11 cellular contexts compared by ENCODE assay signal in genomic region chr20:836188-836587, GRCh38. TPM values are rescaled to one million over a fixed set of nuclear protein-coding genes. Genes with fewer than 3 reads are reported as not detected.
DNase-seq lines count a peak whose midpoint lies in the region; ATAC-seq and TF ChIP-seq lines count a peak whose summit lies in the region.
"Had no signal": no experiment of that assay in that cellular context is flagged by ENCODE, and none has a peak within 500 bp of the region (broad histone marks: within the 10 kb centered on the region; RNA-seq: fewer than 3 reads in every experiment).

No MANE protein-coding gene starts in this region.

- H3K36me3 ChIP-seq in KMS-11 (ENCODE audit: insufficient read depth) (no peaks in the 10 kb centered on the region), gastrocnemius medialis (no peaks in the 10 kb centered on the region)

- H3K36me3 Mint-ChIP-seq in activated naive CD4-positive, alpha-beta T cell treated with anti-CD3 and anti-CD28 coated beads, Interleukin-2, amount 10 ng/mL, durations not matched to agents 7 days and 5 days, result peaks cover 26% of the 10 kb centered on the region
- H3K36me3 Mint-ChIP-seq in activated naive CD8-positive, alpha-beta T cell treated with anti-CD3 and anti-CD28 coated beads, Interleukin-2, amount 50 U/mL, for 24 hours (ENCODE audit: low read depth), result peaks cover 9% of the 10 kb centered on the region

- H3K9ac ChIP-seq in KMS-11, result no peak overlapping the region

- no peak overlapping the region for H3K27ac Mint-ChIP-seq in activated naive CD4-positive, alpha-beta T cell treated with anti-CD3 and anti-CD28 coated beads, Interleukin-2, amount 10 ng/mL, durations not matched to agents 7 days and 5 days
- H3K27ac Mint-ChIP-seq in activated naive CD8-positive, alpha-beta T cell treated with anti-CD3 and anti-CD28 coated beads, Interleukin-2, amount 50 U/mL, for 24 hours, result peak overlapping the region; percentile 74

- no peak for ATAC-seq in activated naive CD8-positive, alpha-beta T cell treated with anti-CD3 and anti-CD28 coated beads, Interleukin-2, amount 50 U/mL, for 24 hours
- ATAC-seq in gastrocnemius medialis, result no peak

- H2AFZ ChIP-seq in KMS-11 (ENCODE audit: low read depth), result no peak overlapping the region

- no peaks in the 10 kb centered on the region for H3K9me3 ChIP-seq in gastrocnemius medialis

- peak overlapping the region; percentile 97 for H3K4me2 ChIP-seq in KMS-11

- peak overlapping the region; percentile 26 for H3K4me3 Mint-ChIP-seq in activated naive CD4-positive, alpha-beta T cell treated with anti-CD3 and anti-CD28 coated beads, Interleukin-2, amount 10 ng/mL, durations not matched to agents 7 days and 5 days
- H3K4me3 Mint-ChIP-seq in activated naive CD8-positive, alpha-beta T cell treated with anti-CD3 and anti-CD28 coated beads, Interleukin-2, amount 50 U/mL, for 24 hours, result peak overlapping the region; percentile 70

- H3K4me1 ChIP-seq in KMS-11 (ENCODE audit: low read depth, poor library complexity, severe bottlenecking), result peaks cover 55% of the 10 kb centered on the region
- H3K4me1 ChIP-seq in gastrocnemius medialis, result peaks cover 28 to 32% of the 10 kb centered on the region in 2 donors

- in situ Hi-C loops in gastrocnemius medialis (cut with MboI; ENCODE audit: low sequenced_read_pairs in 4 of 4), result loop anchor here in 1 of 4 donors (10.0 kb wide), 1 partner anchor 289 kb away; no protein-coding TSS in a partner anchor

- H3K27me3 ChIP-seq in KMS-11 (ENCODE audit: insufficient read depth, low read depth) (no peaks in the 10 kb centered on the region), gastrocnemius medialis (peaks cover 0 to 2% (median 0%) of the 10 kb centered on the region in 3 donors)

- TF ChIP-seq CTCF in KMS-11 (conservative IDR thresholded peaks at IDR 0.05; ENCODE audit: low read depth, low read length) (no peak), gastrocnemius medialis (IDR thresholded peaks at IDR 0.05 in 4 of 5, conservative IDR thresholded peaks at IDR 0.05 in 1 of 5) (no peak)

- intact Hi-C loops in gastrocnemius medialis (cut with DNase I; ENCODE audit: low total_unique reads), result loop anchor here (10.0 kb wide), 2 partner anchors 629 to 1269 kb away; partner anchors contain the start of genes NSFL1C and STK35

- H3K27ac ChIP-seq in KMS-11, result no peak overlapping the region
- H3K27ac ChIP-seq in gastrocnemius medialis, result peak overlapping the region; percentile 64 to 85 (median 82)
- H3K27ac ChIP-seq: SK-N-MC had no signal

- no peaks in the 10 kb centered on the region for H3K9me3 Mint-ChIP-seq in activated naive CD4-positive, alpha-beta T cell treated with anti-CD3 and anti-CD28 coated beads, Interleukin-2, amount 10 ng/mL, durations not matched to agents 7 days and 5 days
- no peaks in the 10 kb centered on the region for H3K9me3 Mint-ChIP-seq in activated naive CD8-positive, alpha-beta T cell treated with anti-CD3 and anti-CD28 coated beads, Interleukin-2, amount 50 U/mL, for 24 hours

- H3K4me3 ChIP-seq in KMS-11 (IDR thresholded peaks at IDR 0.05; ENCODE audit: insufficient read depth, low read depth, low read length), result no peak overlapping the region
- H3K4me3 ChIP-seq in gastrocnemius medialis, result no peak overlapping the region
- H3K4me3 ChIP-seq: SK-N-MC had no signal

- no peaks in the 10 kb centered on the region for H4K20me1 ChIP-seq in KMS-11 (ENCODE audit: insufficient read depth)

- CTCF ChIA-PET in activated naive CD4-positive, alpha-beta T cell treated with anti-CD3 and anti-CD28 coated beads, Interleukin-2, amount 10 ng/mL, durations not matched to agents 7 days and 5 days (lab: Charles Lee), result interaction anchor here (1.4 kb wide), 1 partner anchor 120 kb away, joined by 6 read pairs; no protein-coding TSS in a partner anchor

- H3K27me3 Mint-ChIP-seq in activated naive CD4-positive, alpha-beta T cell treated with anti-CD3 and anti-CD28 coated beads, Interleukin-2, amount 10 ng/mL, durations not matched to agents 7 days and 5 days, result no peaks in the 10 kb centered on the region
- H3K27me3 Mint-ChIP-seq in activated naive CD8-positive, alpha-beta T cell treated with anti-CD3 and anti-CD28 coated beads, Interleukin-2, amount 50 U/mL, for 24 hours, result no peaks in the 10 kb centered on the region

- TF ChIP-seq POLR2A in gastrocnemius medialis (IDR thresholded peaks at IDR 0.05), result no peak

- H3K4me1 Mint-ChIP-seq in activated naive CD4-positive, alpha-beta T cell treated with anti-CD3 and anti-CD28 coated beads, Interleukin-2, amount 10 ng/mL, durations not matched to agents 7 days and 5 days, result peaks cover 60% of the 10 kb centered on the region
- H3K4me1 Mint-ChIP-seq in activated naive CD8-positive, alpha-beta T cell treated with anti-CD3 and anti-CD28 coated beads, Interleukin-2, amount 50 U/mL, for 24 hours, result peaks cover 48% of the 10 kb centered on the region

- no peak for DNase-seq in activated naive CD4-positive, alpha-beta T cell treated with anti-CD3 and anti-CD28 coated beads, Interleukin-2, amount 10 ng/mL, durations not matched to agents 7 days and 5 days
- DNase-seq in activated naive CD4-positive, alpha-beta T cell treated with anti-CD3 and anti-CD28 coated beads, Interleukin-2, amount 50 U/mL, for 16 hours, result no peak
- DNase-seq in activated naive CD8-positive, alpha-beta T cell treated with anti-CD3 and anti-CD28 coated beads, Interleukin-2, amount 50 U/mL, for 24 hours, result no peak
- DNase-seq in gastrocnemius medialis, result no peak
- DNase-seq in NCI-H2171 treated with DMSO at 0.1 percent for 48 hours (lab: John Stamatoyannopoulos, UW), result no peak
- no peak for DNase-seq in mesenteric fat pad (ENCODE audit: low spot score)
- DNase-seq in stimulated activated CD8-positive, alpha-beta memory T cell treated with anti-CD3 and anti-CD28 coated beads, Interleukin-4, amount 100 ng/mL, for 48 hours, result no peak
- DNase-seq: NCI-H146, NCI-H446 had no signal

- peaks cover 71% of the 10 kb centered on the region for H3K79me2 ChIP-seq in KMS-11 (ENCODE audit: insufficient read depth, low read depth)

RNA-seq across cellular contexts. Expression of gene FAM110A, which starts 2.7 kb away (rescaled TPM):
- total RNA-seq in gastrocnemius medialis (1 to 10 TPM in 3 of 4 donors, under 1 TPM in 1; 0.25 to 6.2 (median 1.9) TPM), mesenteric fat pad (3.7 TPM)
